9 cellular contexts compared by ENCODE assay signal in genomic region chr11:10725114-10725906, GRCh38. TPM values are rescaled to one million over a fixed set of nuclear protein-coding genes. Genes with fewer than 3 reads are reported as not detected.
DNase-seq lines count a peak whose midpoint lies in the region; ATAC-seq, FAIRE-seq and TF ChIP-seq lines count a peak whose summit lies in the region.
"Had no signal": no experiment of that assay in that cellular context is flagged by ENCODE, and none has a peak within 500 bp of the region (broad histone marks: within the 10 kb centered on the region; RNA-seq: fewer than 3 reads in every experiment).

No MANE protein-coding gene starts in this region.

- peaks cover 7% of the 10 kb centered on the region for H3K9me3 Mint-ChIP-seq in activated T-cell treated with anti-CD3 and anti-CD28 coated beads, Interleukin-2, amount 50 U/mL, for 4 hours

- no peaks in the 10 kb centered on the region for H3K79me2 ChIP-seq in keratinocyte (ENCODE audit: control insufficient read depth, insufficient read depth, low read length)

- H3K9me3 ChIP-seq in keratinocyte (ENCODE audit: control insufficient read depth, low read depth, low read length), result peaks cover 2% of the 10 kb centered on the region

- H3K27me3 Mint-ChIP-seq in activated T-cell treated with anti-CD3 and anti-CD28 coated beads, Interleukin-2, amount 50 U/mL, for 4 hours (ENCODE audit: low read depth), result peaks cover 7% of the 10 kb centered on the region

- no peaks in the 10 kb centered on the region for H3K9me1 ChIP-seq in keratinocyte (ENCODE audit: control insufficient read depth, extremely low read depth, insufficient read depth, low read length)

- no peaks in the 10 kb centered on the region for H3K36me3 ChIP-seq in BJ (ENCODE audit: control insufficient read depth, insufficient read depth, low read length)
- no peaks in the 10 kb centered on the region for H3K36me3 ChIP-seq in keratinocyte (ENCODE audit: control insufficient read depth in 2 of 2, extremely low read depth in 1 of 2, insufficient read depth in 2 of 2, low read length in 2 of 2)

- H3K27me3 ChIP-seq in BJ (ENCODE audit: control insufficient read depth, insufficient read depth, low read length), result no peaks in the 10 kb centered on the region
- H3K27me3 ChIP-seq in keratinocyte (ENCODE audit: control insufficient read depth, extremely low read depth, insufficient read depth, low read length), result peaks cover 21% of the 10 kb centered on the region

- peak overlapping the region; percentile 60 for H3K4me2 ChIP-seq in keratinocyte (ENCODE audit: control insufficient read depth, extremely low read depth, insufficient read depth, low read depth, low read length)

- no peaks in the 10 kb centered on the region for H4K20me1 ChIP-seq in keratinocyte (ENCODE audit: control insufficient read depth, extremely low read depth, insufficient read depth, low read length)

- H3K27ac ChIP-seq in keratinocyte (ENCODE audit: control insufficient read depth, insufficient read depth, low read length), result no peak overlapping the region

- H3K9ac ChIP-seq in keratinocyte (ENCODE audit: control insufficient read depth, extremely low read depth, insufficient read depth, low read length), result no peak overlapping the region

- no peaks in the 10 kb centered on the region for H3K36me3 Mint-ChIP-seq in activated T-cell treated with anti-CD3 and anti-CD28 coated beads, Interleukin-2, amount 50 U/mL, for 4 hours (ENCODE audit: insufficient read depth)

- no peak overlapping the region for H3K4me3 ChIP-seq in BJ (ENCODE audit: low read depth, low read length)
- H3K4me3 ChIP-seq in Jurkat, Clone E6-1 (ENCODE audit: low read length), result no peak overlapping the region
- H3K4me3 ChIP-seq in keratinocyte (ENCODE audit: control insufficient read depth in 2 of 3, extremely low read depth in 1 of 3, insufficient read depth in 2 of 3, low read depth in 1 of 3, low read length in 3 of 3), result no peak overlapping the region

- CTCF ChIA-PET in BJ (lab: Yijun Ruan, JAX), result interaction anchor here (1.4 to 1.5 kb wide), 2 partner anchors 21 to 24 kb away, joined by 3 to 4 read pairs; no protein-coding TSS in a partner anchor

- peak; percentile 98 for FAIRE-seq in keratinocyte (lab: Jason Lieb, UNC)

- POLR2A ChIA-PET in BJ (lab: Charles Lee), result no interaction called here

- no peak overlapping the region for H3K4me3 Mint-ChIP-seq in activated T-cell treated with anti-CD3 and anti-CD28 coated beads, Interleukin-2, amount 50 U/mL, for 4 hours

- ATAC-seq in activated T-cell treated with anti-CD3 and anti-CD28 coated beads, Interleukin-2, amount 50 U/mL, for 4 hours, result peak; percentile 72 to 78
- ATAC-seq in GM18873 (IDR thresholded peaks at IDR 0.05; ENCODE audit: low FRiP score, unreplicated experiment) (no peak), HG03039 (IDR thresholded peaks at IDR 0.05; ENCODE audit: unreplicated experiment) (no peak), HG02571 (IDR thresholded peaks at IDR 0.05; ENCODE audit: unreplicated experiment) (no peak)
- ATAC-seq: Panc1 had no signal

- peak; percentile 32 for DNase-seq in BJ (ENCODE audit: low read depth)
- DNase-seq in Jurkat, Clone E6-1 (ENCODE audit: low read depth, low spot score), result peak; percentile 88
- no peak for DNase-seq in activated T-cell treated with anti-CD3 and anti-CD28 coated beads, Interleukin-2, amount 50 U/mL, for 4 hours
- DNase-seq in keratinocyte (ENCODE audit: low read depth, low spot score), result peak; percentile 71
- no peak for DNase-seq in ureter (ENCODE audit: low spot score)

- H3K4me1 Mint-ChIP-seq in activated T-cell treated with anti-CD3 and anti-CD28 coated beads, Interleukin-2, amount 50 U/mL, for 4 hours (ENCODE audit: low read depth), result peaks cover 16% of the 10 kb centered on the region

- no peak overlapping the region for H2AFZ ChIP-seq in keratinocyte (ENCODE audit: control insufficient read depth, low read length)

- dilution Hi-C loops in keratinocyte (cut with MboI; ENCODE audit: extremely low pct_ligation_motif_present, low sequenced_read_pairs), result loop anchor here (25.0 kb wide), 1 partner anchor 213 kb away; no protein-coding TSS in a partner anchor

- TF ChIP-seq CTCF in BJ (IDR thresholded peaks at IDR 0.05; ENCODE audit: insufficient read depth, low read depth, low read length), result no peak
- TF ChIP-seq CTCF in keratinocyte (optimal IDR thresholded peaks at IDR 0.05 in 1 of 3, IDR thresholded peaks at IDR 0.05 in 1 of 3, conservative IDR thresholded peaks at IDR 0.05 in 1 of 3; ENCODE audit: extremely low read depth in 1 of 3, insufficient read depth in 2 of 3, low read length in 3 of 3), result no peak

- H3K4me1 ChIP-seq in keratinocyte (ENCODE audit: control insufficient read depth, extremely low read depth, insufficient read depth, low read length), result peaks cover 15% of the 10 kb centered on the region

RNA-seq across cellular contexts. Expression of gene CTR9, which starts 25.7 kb away (rescaled TPM):
- polyA plus RNA-seq in BJ (2011; rRNA removed) (6.6 and 16.7 TPM in 2 replicates), keratinocyte (12.2 to 21.8 TPM (median 15.5 TPM) in 3 replicates)
- 7.8 and 8.0 TPM in 2 replicates for polyA minus RNA-seq in BJ (2011; rRNA and poly(A)+ RNA removed)
- 39.4 TPM for polyA plus RNA-seq in Jurkat, Clone E6-1 (2012; ENCODE audit: insufficient read depth, insufficient read length)
- 10 to 100 TPM; 51.9 to 56.0 (median 53.9) TPM for total RNA-seq in activated T-cell treated with anti-CD3 and anti-CD28 coated beads, Interleukin-2, amount 50 U/mL, for 4 hours
- polyA plus RNA-seq in keratinocyte (2011; ENCODE audit: low read depth), result 49.4 TPM
- polyA plus RNA-seq in keratinocyte (2011; cell fraction: cytosol; rRNA removed), result 10.9 and 15.5 TPM in 2 replicates
- 22.6 and 27.0 TPM in 2 replicates for polyA plus RNA-seq in keratinocyte (2011; cell fraction: nucleus; rRNA removed)
- polyA plus RNA-seq in keratinocyte (2012; ENCODE audit: low replicate concordance), result 20.8 and 24.0 TPM in 2 replicates
- polyA minus RNA-seq in keratinocyte, result 5.9 to 20.3 TPM (median 17.7 TPM) in 3 replicates
- 13.0 TPM for polyA minus RNA-seq in keratinocyte (2011; cell fraction: cytosol; rRNA and poly(A)+ RNA removed)
- polyA minus RNA-seq in keratinocyte (2011; cell fraction: nucleus; rRNA and poly(A)+ RNA removed), result 12.7 and 36.9 TPM in 2 replicates
- 42.5 TPM for total RNA-seq in ureter

RNA-seq across cellular contexts. Expression of gene IRAG1, which starts 31.8 kb away (rescaled TPM):
- polyA plus RNA-seq in BJ (2011; rRNA removed) (76.5 and 82.4 TPM in 2 replicates), keratinocyte (0.37 to 0.71 TPM (median 0.51 TPM) in 3 replicates)
- polyA minus RNA-seq in BJ (2011; rRNA and poly(A)+ RNA removed), result 81.8 and 87.8 TPM in 2 replicates
- polyA plus RNA-seq in Jurkat, Clone E6-1 (2012; ENCODE audit: insufficient read depth, insufficient read length), result not detected
- total RNA-seq in activated T-cell treated with anti-CD3 and anti-CD28 coated beads, Interleukin-2, amount 50 U/mL, for 4 hours, result under 1 TPM; 0.08 to 0.14 (median 0.08) TPM
- polyA plus RNA-seq in keratinocyte (2011; ENCODE audit: low read depth), result 0.70 TPM
- polyA plus RNA-seq in keratinocyte (2011; cell fraction: cytosol; rRNA removed), result 0.30 and 0.64 TPM in 2 replicates
- polyA plus RNA-seq in keratinocyte (2011; cell fraction: nucleus; rRNA removed), result 0.57 and 0.60 TPM in 2 replicates
- polyA plus RNA-seq in keratinocyte (2012; ENCODE audit: low replicate concordance), result 0.23 and 0.75 TPM in 2 replicates
- polyA minus RNA-seq in keratinocyte, result 0.33 to 0.99 TPM (median 0.83 TPM) in 3 replicates
- 0.38 TPM for polyA minus RNA-seq in keratinocyte (2011; cell fraction: cytosol; rRNA and poly(A)+ RNA removed)
- 0.32 and 1.8 TPM in 2 replicates for polyA minus RNA-seq in keratinocyte (2011; cell fraction: nucleus; rRNA and poly(A)+ RNA removed)
- total RNA-seq in ureter, result 75.5 TPM

Comparison
In these comparisons a context has a peak if more than half of its experiments do, and no peak if none do; other contexts are left out.
1. DNase-seq: peak in BJ (single experiment), Jurkat, Clone E6-1 (single experiment) and keratinocyte (single experiment); none in activated T-cell treated with anti-CD3 and anti-CD28 coated beads, Interleukin-2, amount 50 U/mL, for 4 hours (single experiment) and ureter (single experiment).
2. ATAC-seq: peak in activated T-cell treated with anti-CD3 and anti-CD28 coated beads, Interleukin-2, amount 50 U/mL, for 4 hours (2 of 2); none in GM18873 (single experiment), HG03039 (single experiment) and HG02571 (single experiment).
3. RNA of gene IRAG1, which starts 31.8 kb away (total RNA-seq): 75.5 TPM in ureter (single experiment); 0.08 to 0.14 TPM in activated T-cell treated with anti-CD3 and anti-CD28 coated beads, Interleukin-2, amount 50 U/mL, for 4 hours; every median in the first group is over 10 times any median in the second.